In the genomic region with DNA sequence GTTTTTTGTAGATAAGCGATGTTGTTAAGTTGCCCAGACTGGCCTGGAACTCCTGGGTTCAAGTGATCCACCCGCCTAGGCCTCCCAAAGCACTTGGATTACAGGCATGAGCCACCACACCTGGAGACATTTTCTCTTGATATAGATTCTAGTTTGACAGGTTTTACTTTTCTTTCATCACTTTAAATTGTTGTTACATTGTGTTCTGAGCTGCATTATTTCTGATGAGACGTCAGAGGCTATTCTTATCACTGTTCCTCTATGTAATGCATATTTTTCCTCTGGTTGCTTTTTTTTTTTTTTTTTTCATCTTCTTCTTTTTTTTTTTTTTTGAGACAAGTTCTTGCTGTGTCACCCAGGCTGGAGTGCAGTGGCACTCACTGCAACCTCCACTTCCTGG, we compare ENCODE assay signal across 18 cellular contexts. TPM values are rescaled to one million over a fixed set of nuclear protein-coding genes. Genes with fewer than 3 reads are reported as not detected.
A peak's percentile ranks its signal among the peaks of the same experiment; 100 is the strongest.
DNase-seq lines count a peak whose midpoint lies in the region; ATAC-seq and TF ChIP-seq lines count a peak whose summit lies in the region.
"Had no signal": no experiment of that assay in that cellular context is flagged by ENCODE, and none has a peak within 500 bp of the region (broad histone marks: within the 10 kb centered on the region; RNA-seq: fewer than 3 reads in every experiment).

No MANE protein-coding gene starts in this region.

- peak; percentile 12 for DNase-seq in NCI-H226
- no peak for DNase-seq in WTC11 (ENCODE audit: low spot score)
- DNase-seq in cardiac fibroblast (ENCODE audit: low read depth in 2 of 2), result peak; percentile 28 to 32
- DNase-seq in fibroblast of pulmonary artery (ENCODE audit: low read depth), result peak; percentile 33
- no peak for DNase-seq in PC-3
- no peak for DNase-seq in NCI-H1694 treated with DMSO at 0.1 percent for 48 hours (lab: John Stamatoyannopoulos, UW)
- DNase-seq in NCI-H2196 (lab: John Stamatoyannopoulos, UW; ENCODE audit: unreplicated experiment), result no peak
- DNase-seq: 8988T; C1 segment of cervical spinal cord; CD4-positive, CD25-positive, alpha-beta regulatory T cell; CD8-positive, alpha-beta memory T cell; COR-L47; GDM1; GM23248; HCEC 1CT had no signal

- H3K4me3 ChIP-seq in cardiac fibroblast (replicated peaks in 1 of 2; ENCODE audit: low read depth in 2 of 2, low read length in 2 of 2) (no peak overlapping the region), fibroblast of pulmonary artery (replicated peaks; ENCODE audit: low read depth, low read length) (no peak overlapping the region), PC-3 (ENCODE audit: low read length) (no peak overlapping the region)
- H3K4me3 ChIP-seq: GM23248 had no signal

- H3K4me2 ChIP-seq in PC-3 (ENCODE audit: low read length), result no peak overlapping the region

- no peak overlapping the region for H3K9ac ChIP-seq in PC-3 (ENCODE audit: low read length)
- H3K9ac ChIP-seq: GM23248 had no signal

- no peaks in the 10 kb centered on the region for H3K79me2 ChIP-seq in PC-3 (ENCODE audit: low read length)

- H3K9me3 ChIP-seq in PC-3 (ENCODE audit: low read length), result no peaks in the 10 kb centered on the region

- intact Hi-C loops in PC-3 (cut with micrococcal nuclease), result no loop called here

- peaks cover 6% of the 10 kb centered on the region for H3K4me1 ChIP-seq in PC-3 (ENCODE audit: insufficient read depth, low read length)

- no peak overlapping the region for H3K27ac ChIP-seq in PC-3 (ENCODE audit: low read length)
- H3K27ac ChIP-seq: GM23248, HL-60 had no signal

- CTCF ChIA-PET in WTC11 (lab: Charles Lee) (interaction anchor here (0.7 to 2.8 kb wide), 5 partner anchors 16 to 321 kb away, joined by 3 to 11 read pairs (median 4); no protein-coding TSS in a partner anchor), PC-3 (lab: Charles Lee) (no interaction called here)

- no peaks in the 10 kb centered on the region for H3K36me3 Mint-ChIP-seq in WTC11
- H3K36me3 Mint-ChIP-seq: CD4-positive, CD25-positive, alpha-beta regulatory T cell had no signal

- no peaks in the 10 kb centered on the region for H3K36me3 ChIP-seq in PC-3 (ENCODE audit: low read depth, low read length)

- no peaks in the 10 kb centered on the region for H3K27me3 Mint-ChIP-seq in WTC11 (ENCODE audit: low read depth)

- peaks cover 5% of the 10 kb centered on the region; the same call in 1 of the 2 replicates for H3K9me3 Mint-ChIP-seq in WTC11

- H3K27me3 ChIP-seq in PC-3 (ENCODE audit: low read length), result no peaks in the 10 kb centered on the region

- no peak overlapping the region for H2AFZ ChIP-seq in PC-3 (ENCODE audit: low read length)
- H2AFZ ChIP-seq: GM23248 had no signal

- H3F3A ChIP-seq in PC-3 (ENCODE audit: low read length, unreplicated experiment), result no peaks in the 10 kb centered on the region

- no peak for TF ChIP-seq CTCF in WTC11 (IDR thresholded peaks at IDR 0.05)
- TF ChIP-seq CTCF in cardiac fibroblast (IDR thresholded peaks at IDR 0.05; ENCODE audit: low read depth, low read length), result no peak
- TF ChIP-seq CTCF in fibroblast of pulmonary artery (IDR thresholded peaks at IDR 0.05; ENCODE audit: low read length, missing control alignments), result no peak
- no peak for TF ChIP-seq CTCF in PC-3 (conservative IDR thresholded peaks at IDR 0.05; ENCODE audit: low read depth, low read length)

- H3K27ac Mint-ChIP-seq in WTC11, result peak overlapping the region; percentile 13; the same call in 1 of the 2 replicates
- H3K27ac Mint-ChIP-seq: B cell; CD4-positive, CD25-positive, alpha-beta regulatory T cell; CD8-positive, alpha-beta memory T cell had no signal

- no peaks in the 10 kb centered on the region for H3K9me2 ChIP-seq in PC-3 (replicated peaks; ENCODE audit: low read length)

- no TSS peak for BruUV-seq in PC-3 (replicated peaks; lab: Mats Ljungman, UMichigan)

- ATAC-seq in WTC11 (no peak), HG02588 (IDR thresholded peaks at IDR 0.05; ENCODE audit: unreplicated experiment) (no peak), PC-3 (no peak)

- no peaks in the 10 kb centered on the region for H4K20me1 ChIP-seq in PC-3 (ENCODE audit: low read length)

- no peak overlapping the region for H3K4me3 Mint-ChIP-seq in WTC11
- H3K4me3 Mint-ChIP-seq: B cell; CD4-positive, CD25-positive, alpha-beta regulatory T cell; CD8-positive, alpha-beta memory T cell had no signal

- POLR2A ChIA-PET in WTC11 (lab: Charles Lee) (interaction anchor here (0.6 kb wide), 1 partner anchor 186 kb away, joined by 4 read pairs; no protein-coding TSS in a partner anchor), PC-3 (lab: Charles Lee; ENCODE audit: unreplicated experiment) (no interaction called here)

- H3K4me1 Mint-ChIP-seq in WTC11, result peaks cover 4% of the 10 kb centered on the region; the same call in 1 of the 2 replicates
- H3K4me1 Mint-ChIP-seq: B cell; CD4-positive, CD25-positive, alpha-beta regulatory T cell; CD8-positive, alpha-beta memory T cell had no signal

TF ChIP-seq in WTC11, 78 proteins besides CTCF, POLR2A, EP300 and RAD21 (continues in another document):
- TF ChIP-seq GABPB1 (CRISPR knock-in tag; IDR thresholded peaks at IDR 0.05), result no peak
- TF ChIP-seq RELA (CRISPR knock-in tag; IDR thresholded peaks at IDR 0.05; ENCODE audit: borderline replicate concordance), result no peak
- no peak for TF ChIP-seq ZNF138 (CRISPR knock-in tag; conservative IDR thresholded peaks at IDR 0.05)
- TF ChIP-seq, protein P1, sequence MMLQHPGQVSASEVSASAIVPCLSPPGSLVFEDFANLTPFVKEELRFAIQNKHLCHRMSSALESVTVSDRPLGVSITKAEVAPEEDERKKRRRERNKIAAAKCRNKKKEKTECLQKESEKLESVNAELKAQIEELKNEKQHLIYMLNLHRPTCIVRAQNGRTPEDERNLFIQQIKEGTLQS (CRISPR knock-in tag; conservative IDR thresholded peaks at IDR 0.05), result no peak
- TF ChIP-seq ZNF232 (CRISPR knock-in tag; IDR thresholded peaks at IDR 0.05), result no peak
- no peak for TF ChIP-seq ZNF317 (CRISPR knock-in tag; IDR thresholded peaks at IDR 0.05; ENCODE audit: borderline replicate concordance, low read depth)
- TF ChIP-seq RORB (CRISPR knock-in tag; IDR thresholded peaks at IDR 0.05), result no peak
- TF ChIP-seq JAZF1 (CRISPR knock-in tag; IDR thresholded peaks at IDR 0.05), result no peak
- no peak for TF ChIP-seq ZNF281 (CRISPR knock-in tag; IDR thresholded peaks at IDR 0.05)
- TF ChIP-seq GTF2I (CRISPR knock-in tag; conservative IDR thresholded peaks at IDR 0.05), result no peak
- TF ChIP-seq, protein P2, sequence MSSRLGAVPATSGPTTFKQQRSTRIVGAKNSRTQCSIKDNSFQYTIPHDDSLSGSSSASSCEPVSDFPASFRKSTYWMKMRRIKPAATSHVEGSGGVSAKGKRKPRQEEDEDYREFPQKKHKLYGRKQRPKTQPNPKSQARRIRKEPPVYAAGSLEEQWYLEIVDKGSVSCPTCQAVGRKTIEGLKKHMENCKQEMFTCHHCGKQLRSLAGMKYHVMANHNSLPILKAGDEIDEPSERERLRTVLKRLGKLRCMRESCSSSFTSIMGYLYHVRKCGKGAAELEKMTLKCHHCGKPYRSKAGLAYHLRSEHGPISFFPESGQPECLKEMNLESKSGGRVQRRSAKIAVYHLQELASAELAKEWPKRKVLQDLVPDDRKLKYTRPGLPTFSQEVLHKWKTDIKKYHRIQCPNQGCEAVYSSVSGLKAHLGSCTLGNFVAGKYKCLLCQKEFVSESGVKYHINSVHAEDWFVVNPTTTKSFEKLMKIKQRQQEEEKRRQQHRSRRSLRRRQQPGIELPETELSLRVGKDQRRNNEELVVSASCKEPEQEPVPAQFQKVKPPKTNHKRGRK (CRISPR knock-in tag; IDR thresholded peaks at IDR 0.05; ENCODE audit: borderline replicate concordance), result no peak
- no peak for TF ChIP-seq IRF1 (CRISPR knock-in tag; IDR thresholded peaks at IDR 0.05)

RNA-seq across cellular contexts. Expression of gene TRA2B, which starts 41.2 kb away (rescaled TPM):
- total RNA-seq in WTC11 (2021) (214 to 240 TPM (median 236 TPM) in 3 replicates), PC-3 (2014; rRNA removed) (279 and 287 TPM in 2 replicates)

Comparison
In these comparisons a context has a peak if more than half of its experiments do, and no peak if none do; other contexts are left out.
1. DNase-seq: peak in NCI-H226 (single experiment), cardiac fibroblast (2 of 2) and fibroblast of pulmonary artery (single experiment); none in WTC11 (single experiment), PC-3 (single experiment), NCI-H1694 treated with DMSO at 0.1 percent for 48 hours (single experiment) and NCI-H2196 (single experiment).